7 cellular contexts compared by ENCODE assay signal in genomic region chr3:152664766-152665165, GRCh38.
"Had no signal": no experiment of that assay in that cellular context is flagged by ENCODE, and none has a peak within 500 bp of the region (broad histone marks: within the 10 kb centered on the region; RNA-seq: fewer than 3 reads in every experiment).

No MANE protein-coding gene starts in this region.

- ATAC-seq: GM12878 had no signal

- FAIRE-seq: G401.6, GM12878, GM12891, GM18507, GM19239 had no signal

- DNase-seq: GDM1, GF-D8 had no signal

- H3K4me3 ChIP-seq: GM12878 had no signal
